In the genomic region with DNA sequence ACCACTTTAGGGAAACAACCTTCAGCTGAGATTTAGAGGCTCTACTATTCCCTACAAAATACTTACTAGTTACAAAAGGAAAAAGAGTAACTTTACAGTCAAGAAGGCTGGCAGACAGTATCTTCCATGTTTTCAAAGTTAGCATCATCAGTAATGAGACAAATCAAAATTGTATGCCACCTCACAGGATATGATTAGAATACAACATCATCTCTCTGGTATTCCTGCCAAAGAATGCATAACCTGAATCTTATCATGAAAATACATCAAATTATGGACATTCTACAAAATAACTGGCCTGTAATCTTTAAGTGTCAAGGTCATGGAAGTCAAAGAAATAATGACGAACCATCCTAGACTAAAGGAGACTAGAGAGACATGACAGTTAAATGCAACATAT, we compare ENCODE assay signal across 28 cellular contexts.
"Had no signal": no experiment of that assay in that cellular context is flagged by ENCODE, and none has a peak within 500 bp of the region (broad histone marks: within the 10 kb centered on the region; RNA-seq: fewer than 3 reads in every experiment).

No MANE protein-coding gene starts in this region.

- H3K27me3 Mint-ChIP-seq: activated B cell treated with CpG ODN at 0.5 μM for 24 hours; activated CD4-positive, alpha-beta memory T cell treated with anti-CD3 and anti-CD28 coated beads for 36 hours; activated naive CD4-positive, alpha-beta T cell treated with anti-CD3 and anti-CD28 coated beads, Interleukin-2, amount 10 ng/mL, durations not matched to agents 7 days and 5 days; activated naive CD8-positive, alpha-beta T cell; activated naive CD8-positive, alpha-beta T cell treated with anti-CD3 and anti-CD28 coated beads, Interleukin-2, amount 50 U/mL, for 24 hours; central memory CD8-positive, alpha-beta T cell had no signal

- DNase-seq: activated B cell treated with CpG ODN at 0.5 μM for 24 hours; activated CD4-positive, alpha-beta memory T cell treated with anti-CD3 and anti-CD28 coated beads for 36 hours; activated CD4-positive, alpha-beta T cell treated with anti-CD3 and anti-CD28 coated beads for 4 hours; activated CD4-positive, alpha-beta T cell treated with anti-CD3 and anti-CD28 coated beads, Interleukin-2, amount 50 U/mL, for 1 hour; activated CD4-positive, CD25-positive, alpha-beta regulatory T cell treated with anti-CD3 and anti-CD28 coated beads, Interleukin-2, amount 50 U/mL, for 72 hours; activated CD8-positive, alpha-beta memory T cell treated with anti-CD3 and anti-CD28 coated beads, Interleukin-2, amount 50 U/mL, for 4 hours; activated gamma-delta T cell treated with Interleukin-2 at 50 U/mL for 16 hours; activated naive CD4-positive, alpha-beta T cell treated with anti-CD3 and anti-CD28 coated beads, Interleukin-2, amount 10 ng/mL, durations not matched to agents 7 days and 5 days; activated naive CD8-positive, alpha-beta T cell treated with anti-CD3 and anti-CD28 coated beads, Interleukin-2, amount 50 U/mL, for 24 hours; activated T-cell treated with anti-CD3 and anti-CD28 coated beads for 4 hours; activated T-cell treated with anti-CD3 and anti-CD28 coated beads, Interleukin-2, amount 50 U/mL, for 4 hours; amygdala; NCI-H1092 treated with DMSO at 0.1 percent for 48 hours; NCI-H1417; NCI-H146; NCI-H187 treated with DMSO at 0.1 percent for 48 hours; NCI-H2081 treated with DMSO at 0.1 percent for 48 hours; NCI-H226; NCI-H446 treated with DMSO at 0.1 percent for 48 hours; NCI-H524 treated with DMSO at 0.1 percent for 48 hours; SHP77; SJCRH30; T-helper 1 cell; T-helper 2 cell; T-helper 9 cell had no signal

- H3K9me3 Mint-ChIP-seq: activated B cell treated with CpG ODN at 0.5 μM for 24 hours; activated CD4-positive, alpha-beta memory T cell treated with anti-CD3 and anti-CD28 coated beads for 36 hours; activated naive CD4-positive, alpha-beta T cell treated with anti-CD3 and anti-CD28 coated beads, Interleukin-2, amount 10 ng/mL, durations not matched to agents 7 days and 5 days; activated naive CD8-positive, alpha-beta T cell treated with anti-CD3 and anti-CD28 coated beads, Interleukin-2, amount 50 U/mL, for 24 hours; activated T-cell treated with anti-CD3 and anti-CD28 coated beads, Interleukin-2, amount 50 U/mL, for 4 hours; activated T-helper 1 cell treated with anti-CD3 and anti-CD28 coated beads, Interleukin-12 subunit alpha, Interleukin-12 subunit beta, Interleukin-2, Interleukin-4 antibody, amounts not matched to agents 30 ng/mL and 10 ng/mL and 1 ng/mL, durations not matched to agents 14 hours and 24 hours and 36 hours; central memory CD8-positive, alpha-beta T cell had no signal

- H3K4me1 Mint-ChIP-seq: activated B cell treated with CpG ODN at 0.5 μM for 24 hours; activated naive CD4-positive, alpha-beta T cell treated with anti-CD3 and anti-CD28 coated beads, Interleukin-2, amount 10 ng/mL, durations not matched to agents 7 days and 5 days; activated naive CD8-positive, alpha-beta T cell treated with anti-CD3 and anti-CD28 coated beads, Interleukin-2, amount 50 U/mL, for 24 hours; central memory CD8-positive, alpha-beta T cell had no signal

- H3K27ac Mint-ChIP-seq: activated B cell treated with CpG ODN at 0.5 μM for 24 hours; activated CD4-positive, alpha-beta memory T cell treated with anti-CD3 and anti-CD28 coated beads for 36 hours; activated naive CD4-positive, alpha-beta T cell treated with anti-CD3 and anti-CD28 coated beads, Interleukin-2, amount 10 ng/mL, durations not matched to agents 7 days and 5 days; activated naive CD8-positive, alpha-beta T cell; activated naive CD8-positive, alpha-beta T cell treated with anti-CD3 and anti-CD28 coated beads, Interleukin-2, amount 50 U/mL, for 24 hours; activated T-helper 1 cell treated with anti-CD3 and anti-CD28 coated beads, Interleukin-12 subunit alpha, Interleukin-12 subunit beta, Interleukin-2, Interleukin-4 antibody, amounts not matched to agents 30 ng/mL and 10 ng/mL and 1 ng/mL, durations not matched to agents 14 hours and 24 hours and 36 hours had no signal

- H3K4me3 Mint-ChIP-seq: activated B cell treated with CpG ODN at 0.5 μM for 24 hours; activated CD4-positive, alpha-beta memory T cell treated with anti-CD3 and anti-CD28 coated beads for 36 hours; activated naive CD4-positive, alpha-beta T cell treated with anti-CD3 and anti-CD28 coated beads, Interleukin-2, amount 10 ng/mL, durations not matched to agents 7 days and 5 days; activated naive CD8-positive, alpha-beta T cell; activated naive CD8-positive, alpha-beta T cell treated with anti-CD3 and anti-CD28 coated beads, Interleukin-2, amount 50 U/mL, for 24 hours; activated T-cell treated with anti-CD3 and anti-CD28 coated beads, Interleukin-2, amount 50 U/mL, for 4 hours; activated T-helper 1 cell treated with anti-CD3 and anti-CD28 coated beads, Interleukin-12 subunit alpha, Interleukin-12 subunit beta, Interleukin-2, Interleukin-4 antibody, amounts not matched to agents 30 ng/mL and 10 ng/mL and 1 ng/mL, durations not matched to agents 14 hours and 24 hours and 36 hours; central memory CD8-positive, alpha-beta T cell had no signal
